1 cellular context compared by ENCODE assay signal in the genomic region with DNA sequence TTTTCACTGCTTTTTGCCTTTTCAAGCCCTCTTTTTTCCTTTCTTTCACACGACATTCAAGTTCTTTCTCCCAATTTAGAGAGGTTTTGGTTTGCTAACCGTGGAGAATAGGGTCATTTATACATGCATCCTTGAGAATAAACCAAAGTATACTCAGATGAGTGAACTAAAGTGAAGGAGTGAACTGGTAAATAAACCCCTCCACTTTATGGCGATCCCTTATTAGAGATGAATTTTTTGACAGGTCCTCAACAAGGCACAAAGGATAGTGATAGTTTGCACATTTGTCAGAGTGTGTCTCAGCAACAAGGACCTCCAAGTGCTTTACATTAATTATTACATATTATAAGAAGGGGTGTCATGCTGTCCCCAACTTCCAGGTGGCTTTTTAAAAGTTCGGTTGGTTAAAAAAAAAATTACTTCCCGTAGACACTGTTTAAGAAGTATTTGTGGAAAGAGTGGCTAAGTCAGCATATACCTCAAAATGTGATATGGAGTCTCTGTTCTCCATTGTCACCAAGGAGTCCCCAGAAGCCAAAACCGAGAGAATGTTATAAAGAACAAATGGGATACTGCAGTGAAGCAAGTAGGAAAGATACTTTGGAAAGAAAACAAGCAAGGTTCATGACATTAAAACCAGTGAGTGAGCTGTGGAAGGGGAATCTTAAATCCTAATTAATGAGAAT.
A peak's percentile ranks its signal among the peaks of the same experiment; 100 is the strongest.
TF ChIP-seq lines count a peak whose summit lies in the region.

No MANE protein-coding gene starts in this region.

TF ChIP-seq in K562, 482 proteins besides CTCF, POLR2A, EP300 and RAD21 (continued from another document and continues in another):
- TF ChIP-seq, protein P1, sequence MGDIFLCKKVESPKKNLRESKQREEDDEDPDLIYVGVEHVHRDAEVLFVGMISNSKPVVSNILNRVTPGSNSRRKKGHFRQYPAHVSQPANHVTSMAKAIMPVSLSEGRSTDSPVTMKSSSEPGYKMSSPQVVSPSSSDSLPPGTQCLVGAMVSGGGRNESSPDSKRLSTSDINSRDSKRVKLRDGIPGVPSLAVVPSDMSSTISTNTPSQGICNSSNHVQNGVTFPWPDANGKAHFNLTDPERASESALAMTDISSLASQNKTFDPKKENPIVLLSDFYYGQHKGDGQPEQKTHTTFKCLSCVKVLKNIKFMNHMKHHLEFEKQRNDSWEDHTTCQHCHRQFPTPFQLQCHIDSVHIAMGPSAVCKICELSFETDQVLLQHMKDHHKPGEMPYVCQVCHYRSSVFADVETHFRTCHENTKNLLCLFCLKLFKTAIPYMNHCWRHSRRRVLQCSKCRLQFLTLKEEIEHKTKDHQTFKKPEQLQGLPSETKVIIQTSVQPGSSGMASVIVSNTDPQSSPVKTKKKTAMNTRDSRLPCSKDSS (IDR thresholded peaks at IDR 0.05; ENCODE audit: low read depth, partially characterized antibody), result no peak
- no peak for TF ChIP-seq LARP7 (IDR thresholded peaks at IDR 0.05)
- TF ChIP-seq NFE2L1 (tag; IDR thresholded peaks at IDR 0.05; ENCODE audit: borderline replicate concordance, low read depth), result no peak
- TF ChIP-seq NBN (IDR thresholded peaks at IDR 0.05; ENCODE audit: low read depth), result no peak
- no peak for TF ChIP-seq PPARD (CRISPR knock-in tag; IDR thresholded peaks at IDR 0.05)
- TF ChIP-seq, protein P2, sequence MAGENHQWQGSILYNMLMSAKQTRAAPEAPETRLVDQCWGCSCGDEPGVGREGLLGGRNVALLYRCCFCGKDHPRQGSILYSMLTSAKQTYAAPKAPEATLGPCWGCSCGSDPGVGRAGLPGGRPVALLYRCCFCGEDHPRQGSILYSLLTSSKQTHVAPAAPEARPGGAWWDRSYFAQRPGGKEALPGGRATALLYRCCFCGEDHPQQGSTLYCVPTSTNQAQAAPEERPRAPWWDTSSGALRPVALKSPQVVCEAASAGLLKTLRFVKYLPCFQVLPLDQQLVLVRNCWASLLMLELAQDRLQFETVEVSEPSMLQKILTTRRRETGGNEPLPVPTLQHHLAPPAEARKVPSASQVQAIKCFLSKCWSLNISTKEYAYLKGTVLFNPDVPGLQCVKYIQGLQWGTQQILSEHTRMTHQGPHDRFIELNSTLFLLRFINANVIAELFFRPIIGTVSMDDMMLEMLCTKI (IDR thresholded peaks at IDR 0.05; ENCODE audit: partially characterized antibody), result no peak
- TF ChIP-seq PHB (CRISPR knock-in tag; IDR thresholded peaks at IDR 0.05), result no peak
- TF ChIP-seq HDAC1 (IDR thresholded peaks at IDR 0.05), result no peak; a peak in 1 of 4 replicates
- no peak for TF ChIP-seq ZNF175 (CRISPR knock-in tag; IDR thresholded peaks at IDR 0.05; ENCODE audit: low read depth)
- TF ChIP-seq, protein P3, sequence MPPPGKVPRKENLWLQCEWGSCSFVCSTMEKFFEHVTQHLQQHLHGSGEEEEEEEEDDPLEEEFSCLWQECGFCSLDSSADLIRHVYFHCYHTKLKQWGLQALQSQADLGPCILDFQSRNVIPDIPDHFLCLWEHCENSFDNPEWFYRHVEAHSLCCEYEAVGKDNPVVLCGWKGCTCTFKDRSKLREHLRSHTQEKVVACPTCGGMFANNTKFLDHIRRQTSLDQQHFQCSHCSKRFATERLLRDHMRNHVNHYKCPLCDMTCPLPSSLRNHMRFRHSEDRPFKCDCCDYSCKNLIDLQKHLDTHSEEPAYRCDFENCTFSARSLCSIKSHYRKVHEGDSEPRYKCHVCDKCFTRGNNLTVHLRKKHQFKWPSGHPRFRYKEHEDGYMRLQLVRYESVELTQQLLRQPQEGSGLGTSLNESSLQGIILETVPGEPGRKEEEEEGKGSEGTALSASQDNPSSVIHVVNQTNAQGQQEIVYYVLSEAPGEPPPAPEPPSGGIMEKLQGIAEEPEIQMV (tag; conservative IDR thresholded peaks at IDR 0.05; ENCODE audit: low read depth), result no peak
- TF ChIP-seq, protein P4, sequence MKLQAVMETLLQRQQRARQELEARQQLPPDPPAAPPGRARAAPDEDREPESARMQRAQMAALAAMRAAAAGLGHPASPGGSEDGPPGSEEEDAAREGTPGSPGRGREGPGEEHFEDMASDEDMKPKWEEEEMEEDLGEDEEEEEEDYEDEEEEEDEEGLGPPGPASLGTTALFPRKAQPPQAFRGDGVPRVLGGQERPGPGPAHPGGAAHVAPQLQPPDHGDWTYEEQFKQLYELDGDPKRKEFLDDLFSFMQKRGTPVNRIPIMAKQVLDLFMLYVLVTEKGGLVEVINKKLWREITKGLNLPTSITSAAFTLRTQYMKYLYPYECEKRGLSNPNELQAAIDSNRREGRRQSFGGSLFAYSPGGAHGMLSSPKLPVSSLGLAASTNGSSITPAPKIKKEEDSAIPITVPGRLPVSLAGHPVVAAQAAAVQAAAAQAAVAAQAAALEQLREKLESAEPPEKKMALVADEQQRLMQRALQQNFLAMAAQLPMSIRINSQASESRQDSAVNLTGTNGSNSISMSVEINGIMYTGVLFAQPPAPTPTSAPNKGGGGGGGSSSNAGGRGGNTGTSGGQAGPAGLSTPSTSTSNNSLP (IDR thresholded peaks at IDR 0.05; ENCODE audit: borderline replicate concordance, low read depth, low read length), result no peak
- no peak for TF ChIP-seq TCF7 (IDR thresholded peaks at IDR 0.05; ENCODE audit: borderline replicate concordance)
- TF ChIP-seq, protein P5, sequence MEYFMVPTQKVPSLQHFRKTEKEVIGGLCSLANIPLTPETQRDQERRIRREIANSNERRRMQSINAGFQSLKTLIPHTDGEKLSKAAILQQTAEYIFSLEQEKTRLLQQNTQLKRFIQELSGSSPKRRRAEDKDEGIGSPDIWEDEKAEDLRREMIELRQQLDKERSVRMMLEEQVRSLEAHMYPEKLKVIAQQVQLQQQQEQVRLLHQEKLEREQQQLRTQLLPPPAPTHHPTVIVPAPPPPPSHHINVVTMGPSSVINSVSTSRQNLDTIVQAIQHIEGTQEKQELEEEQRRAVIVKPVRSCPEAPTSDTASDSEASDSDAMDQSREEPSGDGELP (CRISPR knock-in tag; IDR thresholded peaks at IDR 0.05; ENCODE audit: borderline replicate concordance), result no peak
- TF ChIP-seq CHD4 (IDR thresholded peaks at IDR 0.05; ENCODE audit: insufficient read depth, insufficient replicate concordance, low read depth, low read length, poor library complexity, severe bottlenecking), result no peak
- TF ChIP-seq, protein P6, sequence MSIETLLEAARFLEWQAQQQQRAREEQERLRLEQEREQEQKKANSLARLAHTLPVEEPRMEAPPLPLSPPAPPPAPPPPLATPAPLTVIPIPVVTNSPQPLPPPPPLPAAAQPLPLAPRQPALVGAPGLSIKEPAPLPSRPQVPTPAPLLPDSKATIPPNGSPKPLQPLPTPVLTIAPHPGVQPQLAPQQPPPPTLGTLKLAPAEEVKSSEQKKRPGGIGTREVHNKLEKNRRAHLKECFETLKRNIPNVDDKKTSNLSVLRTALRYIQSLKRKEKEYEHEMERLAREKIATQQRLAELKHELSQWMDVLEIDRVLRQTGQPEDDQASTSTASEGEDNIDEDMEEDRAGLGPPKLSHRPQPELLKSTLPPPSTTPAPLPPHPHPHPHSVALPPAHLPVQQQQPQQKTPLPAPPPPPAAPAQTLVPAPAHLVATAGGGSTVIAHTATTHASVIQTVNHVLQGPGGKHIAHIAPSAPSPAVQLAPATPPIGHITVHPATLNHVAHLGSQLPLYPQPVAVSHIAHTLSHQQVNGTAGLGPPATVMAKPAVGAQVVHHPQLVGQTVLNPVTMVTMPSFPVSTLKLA (conservative IDR thresholded peaks at IDR 0.05), result peak in 1 of 2 experiments; percentile 15; a peak in 1 of 4 replicates
- TF ChIP-seq, protein P7, sequence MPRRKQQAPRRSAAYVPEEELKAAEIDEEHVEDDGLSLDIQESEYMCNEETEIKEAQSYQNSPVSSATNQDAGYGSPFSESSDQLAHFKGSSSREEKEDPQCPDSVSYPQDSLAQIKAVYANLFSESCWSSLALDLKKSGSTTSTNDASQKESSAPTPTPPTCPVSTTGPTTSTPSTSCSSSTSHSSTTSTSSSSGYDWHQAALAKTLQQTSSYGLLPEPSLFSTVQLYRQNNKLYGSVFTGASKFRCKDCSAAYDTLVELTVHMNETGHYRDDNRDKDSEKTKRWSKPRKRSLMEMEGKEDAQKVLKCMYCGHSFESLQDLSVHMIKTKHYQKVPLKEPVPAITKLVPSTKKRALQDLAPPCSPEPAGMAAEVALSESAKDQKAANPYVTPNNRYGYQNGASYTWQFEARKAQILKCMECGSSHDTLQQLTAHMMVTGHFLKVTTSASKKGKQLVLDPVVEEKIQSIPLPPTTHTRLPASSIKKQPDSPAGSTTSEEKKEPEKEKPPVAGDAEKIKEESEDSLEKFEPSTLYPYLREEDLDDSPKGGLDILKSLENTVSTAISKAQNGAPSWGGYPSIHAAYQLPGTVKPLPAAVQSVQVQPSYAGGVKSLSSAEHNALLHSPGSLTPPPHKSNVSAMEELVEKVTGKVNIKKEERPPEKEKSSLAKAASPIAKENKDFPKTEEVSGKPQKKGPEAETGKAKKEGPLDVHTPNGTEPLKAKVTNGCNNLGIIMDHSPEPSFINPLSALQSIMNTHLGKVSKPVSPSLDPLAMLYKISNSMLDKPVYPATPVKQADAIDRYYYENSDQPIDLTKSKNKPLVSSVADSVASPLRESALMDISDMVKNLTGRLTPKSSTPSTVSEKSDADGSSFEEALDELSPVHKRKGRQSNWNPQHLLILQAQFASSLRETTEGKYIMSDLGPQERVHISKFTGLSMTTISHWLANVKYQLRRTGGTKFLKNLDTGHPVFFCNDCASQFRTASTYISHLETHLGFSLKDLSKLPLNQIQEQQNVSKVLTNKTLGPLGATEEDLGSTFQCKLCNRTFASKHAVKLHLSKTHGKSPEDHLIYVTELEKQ (CRISPR knock-in tag; IDR thresholded peaks at IDR 0.05), result no peak
- TF ChIP-seq KLF6 (CRISPR knock-in tag; IDR thresholded peaks at IDR 0.05; ENCODE audit: borderline replicate concordance), result no peak
- TF ChIP-seq MEIS2 (IDR thresholded peaks at IDR 0.05; ENCODE audit: partially characterized antibody), result peak; percentile 8
- TF ChIP-seq FOXK1 (CRISPR knock-in tag; IDR thresholded peaks at IDR 0.05; ENCODE audit: borderline replicate concordance), result no peak
- TF ChIP-seq RNF2 (IDR thresholded peaks at IDR 0.05), result no peak
- 0 out of 2 replicates have a peak, but pooled peaks have one; percentile 1 for TF ChIP-seq CTBP1 (IDR thresholded peaks at IDR 0.05; ENCODE audit: borderline replicate concordance)
- TF ChIP-seq, protein P8, sequence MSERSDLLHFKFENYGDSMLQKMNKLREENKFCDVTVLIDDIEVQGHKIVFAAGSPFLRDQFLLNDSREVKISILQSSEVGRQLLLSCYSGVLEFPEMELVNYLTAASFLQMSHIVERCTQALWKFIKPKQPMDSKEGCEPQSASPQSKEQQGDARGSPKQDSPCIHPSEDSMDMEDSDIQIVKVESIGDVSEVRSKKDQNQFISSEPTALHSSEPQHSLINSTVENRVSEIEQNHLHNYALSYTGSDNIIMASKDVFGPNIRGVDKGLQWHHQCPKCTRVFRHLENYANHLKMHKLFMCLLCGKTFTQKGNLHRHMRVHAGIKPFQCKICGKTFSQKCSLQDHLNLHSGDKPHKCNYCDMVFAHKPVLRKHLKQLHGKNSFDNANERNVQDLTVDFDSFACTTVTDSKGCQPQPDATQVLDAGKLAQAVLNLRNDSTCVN (CRISPR knock-in tag; IDR thresholded peaks at IDR 0.05), result no peak
- no peak for TF ChIP-seq ZNF384 (IDR thresholded peaks at IDR 0.05; ENCODE audit: low read depth, low read length)
- TF ChIP-seq, protein P9, sequence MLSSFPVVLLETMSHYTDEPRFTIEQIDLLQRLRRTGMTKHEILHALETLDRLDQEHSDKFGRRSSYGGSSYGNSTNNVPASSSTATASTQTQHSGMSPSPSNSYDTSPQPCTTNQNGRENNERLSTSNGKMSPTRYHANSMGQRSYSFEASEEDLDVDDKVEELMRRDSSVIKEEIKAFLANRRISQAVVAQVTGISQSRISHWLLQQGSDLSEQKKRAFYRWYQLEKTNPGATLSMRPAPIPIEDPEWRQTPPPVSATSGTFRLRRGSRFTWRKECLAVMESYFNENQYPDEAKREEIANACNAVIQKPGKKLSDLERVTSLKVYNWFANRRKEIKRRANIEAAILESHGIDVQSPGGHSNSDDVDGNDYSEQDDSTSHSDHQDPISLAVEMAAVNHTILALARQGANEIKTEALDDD (IDR thresholded peaks at IDR 0.05), result peak; percentile 28; the same call in 1 of the 2 replicates
- TF ChIP-seq PTBP1 (IDR thresholded peaks at IDR 0.05; ENCODE audit: low read depth, low read length), result no peak
- TF ChIP-seq NCOA2 (IDR thresholded peaks at IDR 0.05; ENCODE audit: partially characterized antibody in 2 of 2), result peak in 1 of 2 experiments; percentile 67
- TF ChIP-seq MXI1 (IDR thresholded peaks at IDR 0.05; ENCODE audit: low read depth, low read length), result no peak
- TF ChIP-seq ZNF146 (CRISPR knock-in tag; IDR thresholded peaks at IDR 0.05; ENCODE audit: unreplicated experiment), result no peak
- TF ChIP-seq, protein P10, sequence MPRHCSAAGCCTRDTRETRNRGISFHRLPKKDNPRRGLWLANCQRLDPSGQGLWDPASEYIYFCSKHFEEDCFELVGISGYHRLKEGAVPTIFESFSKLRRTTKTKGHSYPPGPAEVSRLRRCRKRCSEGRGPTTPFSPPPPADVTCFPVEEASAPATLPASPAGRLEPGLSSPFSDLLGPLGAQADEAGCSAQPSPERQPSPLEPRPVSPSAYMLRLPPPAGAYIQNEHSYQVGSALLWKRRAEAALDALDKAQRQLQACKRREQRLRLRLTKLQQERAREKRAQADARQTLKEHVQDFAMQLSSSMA (CRISPR knock-in tag; IDR thresholded peaks at IDR 0.05), result no peak
- no peak for TF ChIP-seq PYGO2 (tag; IDR thresholded peaks at IDR 0.05)
- TF ChIP-seq ZBTB8A (IDR thresholded peaks at IDR 0.05; ENCODE audit: partially characterized antibody), result no peak
- TF ChIP-seq SREBF2 (CRISPR knock-in tag; IDR thresholded peaks at IDR 0.05), result no peak
- TF ChIP-seq, protein P11, sequence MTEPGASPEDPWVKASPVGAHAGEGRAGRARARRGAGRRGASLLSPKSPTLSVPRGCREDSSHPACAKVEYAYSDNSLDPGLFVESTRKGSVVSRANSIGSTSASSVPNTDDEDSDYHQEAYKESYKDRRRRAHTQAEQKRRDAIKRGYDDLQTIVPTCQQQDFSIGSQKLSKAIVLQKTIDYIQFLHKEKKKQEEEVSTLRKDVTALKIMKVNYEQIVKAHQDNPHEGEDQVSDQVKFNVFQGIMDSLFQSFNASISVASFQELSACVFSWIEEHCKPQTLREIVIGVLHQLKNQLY (CRISPR knock-in tag; conservative IDR thresholded peaks at IDR 0.05), result no peak
- no peak for TF ChIP-seq TAF15 (IDR thresholded peaks at IDR 0.05; ENCODE audit: low read depth, low read length)
- no peak for TF ChIP-seq ZNF583 (CRISPR knock-in tag; IDR thresholded peaks at IDR 0.05)
- TF ChIP-seq, protein P12, sequence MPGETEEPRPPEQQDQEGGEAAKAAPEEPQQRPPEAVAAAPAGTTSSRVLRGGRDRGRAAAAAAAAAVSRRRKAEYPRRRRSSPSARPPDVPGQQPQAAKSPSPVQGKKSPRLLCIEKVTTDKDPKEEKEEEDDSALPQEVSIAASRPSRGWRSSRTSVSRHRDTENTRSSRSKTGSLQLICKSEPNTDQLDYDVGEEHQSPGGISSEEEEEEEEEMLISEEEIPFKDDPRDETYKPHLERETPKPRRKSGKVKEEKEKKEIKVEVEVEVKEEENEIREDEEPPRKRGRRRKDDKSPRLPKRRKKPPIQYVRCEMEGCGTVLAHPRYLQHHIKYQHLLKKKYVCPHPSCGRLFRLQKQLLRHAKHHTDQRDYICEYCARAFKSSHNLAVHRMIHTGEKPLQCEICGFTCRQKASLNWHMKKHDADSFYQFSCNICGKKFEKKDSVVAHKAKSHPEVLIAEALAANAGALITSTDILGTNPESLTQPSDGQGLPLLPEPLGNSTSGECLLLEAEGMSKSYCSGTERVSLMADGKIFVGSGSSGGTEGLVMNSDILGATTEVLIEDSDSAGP (CRISPR knock-in tag; IDR thresholded peaks at IDR 0.05), result no peak
- no peak for TF ChIP-seq TFAM (CRISPR knock-in tag; conservative IDR thresholded peaks at IDR 0.05)
